9 cellular contexts compared by ENCODE assay signal in the genomic region with DNA sequence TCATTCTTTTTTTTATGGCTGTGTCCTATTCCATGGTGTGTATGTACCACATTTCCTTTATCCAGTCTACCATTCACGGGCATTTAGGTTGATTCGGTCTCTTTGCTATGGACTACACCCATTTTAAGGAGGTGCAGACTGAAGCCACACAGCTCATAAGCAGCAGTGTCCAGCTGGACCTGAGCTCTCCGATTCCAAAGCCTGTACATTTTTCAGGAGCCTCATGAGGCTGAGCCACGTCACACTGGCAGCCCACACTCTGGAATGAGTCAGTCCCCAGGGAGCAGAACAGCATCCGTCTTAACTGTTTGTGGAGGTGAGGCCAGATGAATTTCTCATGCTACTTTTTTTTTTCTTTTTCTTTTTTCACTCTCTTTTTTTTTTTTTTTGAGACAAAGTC.
A peak's percentile ranks its signal among the peaks of the same experiment; 100 is the strongest.
DNase-seq lines count a peak whose midpoint lies in the region; ATAC-seq and TF ChIP-seq lines count a peak whose summit lies in the region.
"Had no signal": no experiment of that assay in that cellular context is flagged by ENCODE, and none has a peak within 500 bp of the region (broad histone marks: within the 10 kb centered on the region; RNA-seq: fewer than 3 reads in every experiment).

No MANE protein-coding gene starts in this region.

- H3K27me3 ChIP-seq in dorsolateral prefrontal cortex, result peaks cover 0 to 4% (median 0%) of the 10 kb centered on the region in 45 donors

- TF ChIP-seq CTCF in AG09319 (IDR thresholded peaks at IDR 0.05; ENCODE audit: low read depth, low read length), result no peak
- no peak for TF ChIP-seq CTCF in dorsolateral prefrontal cortex (IDR thresholded peaks at IDR 0.05 in 54 of 56, conservative IDR thresholded peaks at IDR 0.05 in 2 of 56; ENCODE audit: low read depth in 1 of 56, partially characterized antibody in 56 of 56)

- no peak overlapping the region for H3K4me3 ChIP-seq in dorsolateral prefrontal cortex

- intact Hi-C loops in dorsolateral prefrontal cortex (cut with DNase I), result no loop called here

- H3K27ac ChIP-seq in dorsolateral prefrontal cortex, result no peak overlapping the region

- ATAC-seq in GM18519 (IDR thresholded peaks at IDR 0.05; ENCODE audit: low FRiP score, unreplicated experiment), result no peak

- DNase-seq in AG09319 (ENCODE audit: extremely low read depth, low read depth) (peak; percentile 93), NCI-H226 (peak; percentile 93), dorsolateral prefrontal cortex (peak in 6 of 10 donors; percentile 26 to 74 (median 62)), mucosa of gallbladder (ENCODE audit: low spot score) (peak; percentile 62), NCI-H748 (lab: John Stamatoyannopoulos, UW; ENCODE audit: unreplicated experiment) (no peak), cerebellar cortex (ENCODE audit: low spot score) (no peak), NCI-H1092 (lab: John Stamatoyannopoulos, UW) (no peak)
- DNase-seq: MM.1S had no signal

Comparison
In these comparisons a context has a peak if more than half of its experiments do, and no peak if none do; other contexts are left out.
1. DNase-seq: peak in AG09319 (single experiment), NCI-H226 (single experiment), dorsolateral prefrontal cortex (6 of 10) and mucosa of gallbladder (single experiment); none in NCI-H748 (single experiment), cerebellar cortex (single experiment) and NCI-H1092 (single experiment).